In genomic region chr1:143905214-143906179, GRCh38 we compare ENCODE assay signal across 8 cellular contexts.
DNase-seq lines count a peak whose midpoint lies in the region; ATAC-seq, FAIRE-seq and TF ChIP-seq lines count a peak whose summit lies in the region.
"Not testable (repeated sequence)": the region's sequence is repeated elsewhere in the genome, so short reads cannot be mapped to it uniquely, and the experiment has no call there.

No MANE protein-coding gene starts in this region.

- CTCF ChIA-PET in CD8-positive, alpha-beta T cell (lab: Charles Lee); activated CD8-positive, alpha-beta T cell treated with anti-CD3 and anti-CD28 coated beads for 36 hours (lab: Charles Lee); GM12878 (lab: Yijun Ruan, JAX): not testable (repeated sequence)

- not testable (repeated sequence) for H3K27ac Mint-ChIP-seq in CD8-positive, alpha-beta T cell; activated CD8-positive, alpha-beta T cell treated with anti-CD3 and anti-CD28 coated beads for 36 hours

- not testable (repeated sequence) for H3K4me1 ChIP-seq in CD8-positive, alpha-beta T cell (ENCODE audit: insufficient read depth, low read length); GM12878 (ENCODE audit: control insufficient read depth, insufficient read depth, low read length); psoas muscle; suprapubic skin

- not testable (repeated sequence) for BruUV-seq in GM12878 (replicated peaks; lab: Mats Ljungman, UMichigan)

- peak overlapping the region; percentile 56 for H3K4me3 Mint-ChIP-seq in CD8-positive, alpha-beta T cell
- H3K4me3 Mint-ChIP-seq in activated CD8-positive, alpha-beta T cell treated with anti-CD3 and anti-CD28 coated beads for 36 hours, result peak overlapping the region; percentile 50

- SMC1A ChIA-PET in GM12878 (lab: Charles Lee; ENCODE audit: uncharacterized antibody, unreplicated experiment), result not testable (repeated sequence)

- H2AFZ ChIP-seq in GM12878 (ENCODE audit: control insufficient read depth, low read depth, low read length), result not testable (repeated sequence)

- ATAC-seq in CD8-positive, alpha-beta T cell, result peak; percentile 23
- peak; percentile 23 for ATAC-seq in activated CD8-positive, alpha-beta T cell treated with anti-CD3 and anti-CD28 coated beads for 36 hours
- ATAC-seq in GM12878 (peak; percentile 69), psoas muscle (peak in 3 of 4 donors; percentile 47 to 60 (median 57))

- not testable (repeated sequence) for TF ChIP-seq RAD21 in GM12878 (IDR thresholded peaks at IDR 0.05; ENCODE audit: insufficient read depth, low read depth, low read length)

- intact Hi-C loops in CD8-positive, alpha-beta T cell (cut with DNase I, micrococcal nuclease); activated CD8-positive, alpha-beta T cell treated with anti-CD3 and anti-CD28 coated beads for 36 hours (cut with micrococcal nuclease); GM12878 (cut with micrococcal nuclease; ENCODE audit: unreplicated experiment); psoas muscle (cut with DNase I): not testable (repeated sequence)

- TF ChIP-seq EP300 in GM12878 (IDR thresholded peaks at IDR 0.05; ENCODE audit: borderline replicate concordance in 1 of 2, control insufficient read depth in 1 of 2, low read depth in 2 of 2, low read length in 2 of 2); suprapubic skin (IDR thresholded peaks at IDR 0.05): not testable (repeated sequence)

- H3K36me3 Mint-ChIP-seq in CD8-positive, alpha-beta T cell; activated CD8-positive, alpha-beta T cell treated with anti-CD3 and anti-CD28 coated beads for 36 hours (ENCODE audit: low read depth): not testable (repeated sequence)

- RAD21 ChIA-PET in GM12878 (lab: Charles Lee; ENCODE audit: unreplicated experiment), result not testable (repeated sequence)

- H3K9ac ChIP-seq in GM12878 (ENCODE audit: control insufficient read depth, insufficient read depth, low read length), result not testable (repeated sequence)

- FAIRE-seq in GM12878 (lab: Jason Lieb, UNC), result not testable (repeated sequence)

- H3K27me3 ChIP-seq in CD8-positive, alpha-beta T cell (ENCODE audit: insufficient read depth, low read length); GM12878 (replicated peaks in 1 of 2; ENCODE audit: control insufficient read depth in 2 of 2, insufficient read depth in 2 of 2, low read length in 1 of 2); kidney epithelial cell (ENCODE audit: control insufficient read depth, insufficient read depth, low read length); psoas muscle (ENCODE audit: insufficient read depth in 3 of 3, low read length in 2 of 3); suprapubic skin: not testable (repeated sequence)

- H3K27ac ChIP-seq in CD8-positive, alpha-beta T cell (ENCODE audit: low read depth, low read length); GM12878 (ENCODE audit: control insufficient read depth, insufficient read depth); psoas muscle; suprapubic skin: not testable (repeated sequence)

- not testable (repeated sequence) for H3K79me2 ChIP-seq in GM12878 (ENCODE audit: control insufficient read depth, insufficient read depth, low read length)

- TF ChIP-seq POLR2A in GM12878 (IDR thresholded peaks at IDR 0.05; ENCODE audit: low read depth, low read length); suprapubic skin (IDR thresholded peaks at IDR 0.05): not testable (repeated sequence)

- POLR2A ChIA-PET in CD8-positive, alpha-beta T cell (lab: Charles Lee); activated CD8-positive, alpha-beta T cell treated with anti-CD3 and anti-CD28 coated beads for 36 hours (lab: Charles Lee); GM12878 (lab: Charles Lee): not testable (repeated sequence)

- not testable (repeated sequence) for H4K20me1 ChIP-seq in GM12878 (ENCODE audit: control insufficient read depth, insufficient read depth)

- not testable (repeated sequence) for H3K9me3 Mint-ChIP-seq in CD8-positive, alpha-beta T cell; activated CD8-positive, alpha-beta T cell treated with anti-CD3 and anti-CD28 coated beads for 36 hours

- not testable (repeated sequence) for H3K4me3 ChIP-seq in CD8-positive, alpha-beta T cell (ENCODE audit: low read depth, low read length); GM12878
- H3K4me3 ChIP-seq in kidney epithelial cell (ENCODE audit: low read depth, low read length) (peak overlapping the region; percentile 49), psoas muscle (peak overlapping the region; percentile 51), suprapubic skin (peak overlapping the region; percentile 42)

- peak in 5 of 7 experiments; percentile 5 to 55 (median 16) for DNase-seq in CD8-positive, alpha-beta T cell
- DNase-seq in MV-4-11 (lab: John Stamatoyannopoulos, UW), result peak; percentile 53
- peak; percentile 30 for DNase-seq in activated CD8-positive, alpha-beta T cell treated with anti-CD3 and anti-CD28 coated beads for 36 hours
- DNase-seq in GM12878 (ENCODE audit: low read depth, low spot score), result not testable (repeated sequence)
- DNase-seq in fibroblast of the conjunctiva (ENCODE audit: low read depth), result peak; percentile 42
- peak; percentile 4 for DNase-seq in kidney epithelial cell (ENCODE audit: low read depth)
- peak; percentile 25 to 46 for DNase-seq in psoas muscle
- peak; percentile 62 to 64 for DNase-seq in suprapubic skin (ENCODE audit: low spot score in 2 of 2)

- not testable (repeated sequence) for H3K27me3 Mint-ChIP-seq in CD8-positive, alpha-beta T cell (ENCODE audit: low read depth); activated CD8-positive, alpha-beta T cell treated with anti-CD3 and anti-CD28 coated beads for 36 hours

- H3K4me2 ChIP-seq in GM12878 (ENCODE audit: control insufficient read depth, insufficient read depth), result not testable (repeated sequence)

- not testable (repeated sequence) for H3K36me3 ChIP-seq in CD8-positive, alpha-beta T cell (ENCODE audit: insufficient read depth, low read length); GM12878 (ENCODE audit: control insufficient read depth in 2 of 2, insufficient read depth in 2 of 2, low read length in 1 of 2); kidney epithelial cell (ENCODE audit: control insufficient read depth, insufficient read depth, low read length); psoas muscle (ENCODE audit: insufficient read depth in 1 of 2, low read depth in 1 of 2); suprapubic skin

- WGBS in GM12878 (ENCODE audit: insufficient coverage, insufficient replicate concordance, low lambda C conversion rate, missing lambda C conversion rate), result 13% methylated on average over 32 of the region's 62 CpGs
- 1 to 2% (median 1%) methylated on average over 31 to 45 of the region's 62 CpGs for WGBS in psoas muscle, 3 donors
- 77% methylated on average over 2 of the region's 62 CpGs for WGBS in suprapubic skin

- not testable (repeated sequence) for TF ChIP-seq CTCF in CD8-positive, alpha-beta T cell (IDR thresholded peaks at IDR 0.05); activated CD8-positive, alpha-beta T cell treated with anti-CD3 and anti-CD28 coated beads for 36 hours (IDR thresholded peaks at IDR 0.05); GM12878 (IDR thresholded peaks at IDR 0.05 in 2 of 3, conservative IDR thresholded peaks at IDR 0.05 in 1 of 3; ENCODE audit: control insufficient read depth in 2 of 3, extremely low read depth in 1 of 3, insufficient read depth in 1 of 3, low read depth in 3 of 3, low read length in 3 of 3); psoas muscle (IDR thresholded peaks at IDR 0.05); suprapubic skin (IDR thresholded peaks at IDR 0.05)
- peak; percentile 14 for TF ChIP-seq CTCF in kidney epithelial cell (IDR thresholded peaks at IDR 0.05; ENCODE audit: insufficient read depth, low read length, poor library complexity, severe bottlenecking)

- not testable (repeated sequence) for H3K4me1 Mint-ChIP-seq in CD8-positive, alpha-beta T cell (ENCODE audit: low read depth); activated CD8-positive, alpha-beta T cell treated with anti-CD3 and anti-CD28 coated beads for 36 hours (ENCODE audit: low read depth)

- in situ Hi-C loops in GM12878 (cut with MboI), result not testable (repeated sequence)

- H3K9me3 ChIP-seq in CD8-positive, alpha-beta T cell (ENCODE audit: low read length); GM12878 (replicated peaks; ENCODE audit: control insufficient read depth, insufficient read depth, low read length); psoas muscle; suprapubic skin: not testable (repeated sequence)
